ENCODE assay signal across 35 cellular contexts in the genomic region with DNA sequence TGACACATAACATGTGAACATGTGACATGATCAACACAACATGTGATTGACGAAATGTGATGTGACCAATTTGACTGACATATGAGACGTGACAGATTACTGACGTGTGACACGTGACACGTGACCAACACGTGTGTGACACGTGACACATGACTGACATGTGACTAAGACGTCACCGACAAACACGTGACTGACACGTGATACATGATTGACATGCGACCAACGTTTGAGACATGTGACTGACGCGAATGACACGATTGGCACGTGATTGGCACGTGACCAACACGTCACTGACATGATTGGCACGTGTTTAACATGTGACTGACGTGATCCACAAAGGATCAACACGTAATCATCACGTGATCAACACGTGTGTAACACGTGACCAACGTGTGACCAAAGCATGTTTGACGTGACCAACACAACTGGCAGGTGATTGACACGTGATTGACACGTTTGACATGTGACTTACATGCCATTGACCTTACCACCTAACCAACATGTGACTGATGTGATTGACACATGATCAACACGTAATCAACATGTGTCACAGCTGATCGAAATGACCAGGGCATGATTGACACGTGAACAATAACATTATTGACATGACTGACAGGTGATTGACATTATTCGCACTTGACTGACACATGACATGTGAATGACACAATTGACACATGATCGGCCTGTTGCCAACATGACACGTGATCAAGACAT. TPM values are rescaled to one million over a fixed set of nuclear protein-coding genes. Genes with fewer than 3 reads are reported as not detected.
DNase-seq lines count a peak whose midpoint lies in the region; ATAC-seq, FAIRE-seq and TF ChIP-seq lines count a peak whose summit lies in the region.
"Had no signal": no experiment of that assay in that cellular context is flagged by ENCODE, and none has a peak within 500 bp of the region (broad histone marks: within the 10 kb centered on the region; RNA-seq: fewer than 3 reads in every experiment).

No MANE protein-coding gene starts in this region.

- no peak overlapping the region for H2AFZ ChIP-seq in trophoblast cell (ENCODE audit: insufficient read depth, low read length, poor library complexity)

- H3K23ac ChIP-seq in trophoblast cell (ENCODE audit: low read length), result no peak overlapping the region

- TF ChIP-seq POLR2A in H54 (IDR thresholded peaks at IDR 0.05; ENCODE audit: low read depth, low read length), result 0 out of 2 replicates have a peak, but pooled peaks have one; percentile 14
- no peak for TF ChIP-seq POLR2A in erythroblast (IDR thresholded peaks at IDR 0.05; ENCODE audit: low read length)

- no peak for ATAC-seq in HG03432 (IDR thresholded peaks at IDR 0.05; ENCODE audit: unreplicated experiment)
- ATAC-seq: gastroesophageal sphincter; naive thymus-derived CD8-positive, alpha-beta T cell; Panc1 had no signal

- WGBS in trophoblast cell (ENCODE audit: extremely low coverage, insufficient coverage, insufficient read length), result no CpG with 5 or more reads among the region's 35 CpGs

- no peaks in the 10 kb centered on the region for H3K4me1 ChIP-seq in trophoblast cell (ENCODE audit: control insufficient read depth in 1 of 2, insufficient read depth in 2 of 2, low read length in 2 of 2)
- H3K4me1 ChIP-seq: BLaER1 treated with 17β-estradiol and CSF1 and Interleukin-3, amounts not matched to agents 10 nM and 100 nM; gastroesophageal sphincter; right atrium auricular region; spleen had no signal

- H2BK12ac ChIP-seq in trophoblast cell (ENCODE audit: low read length), result no peak overlapping the region

- H4K12ac ChIP-seq in trophoblast cell (ENCODE audit: low read depth, low read length), result no peak overlapping the region

- peaks cover 0 to 21% of the 10 kb centered on the region in 2 experiments for H3K36me3 ChIP-seq in trophoblast cell (ENCODE audit: control insufficient read depth in 1 of 2, insufficient read depth in 2 of 2, low read length in 2 of 2)
- H3K36me3 ChIP-seq: BLaER1 treated with 17β-estradiol and CSF1 and Interleukin-3, amounts not matched to agents 10 nM and 100 nM; esophagus squamous epithelium; ovary; right atrium auricular region; spleen; upper lobe of left lung; WERI-Rb-1 had no signal

- no peak overlapping the region for H3K4ac ChIP-seq in trophoblast cell (ENCODE audit: low read depth, low read length)

- H3K79me1 ChIP-seq in trophoblast cell (ENCODE audit: low read length), result no peaks in the 10 kb centered on the region

- in situ Hi-C loops in SK-MEL-5 (cut with HindIII; ENCODE audit: low pct_unique_long_range_greater_than_20kb, low sequenced_read_pairs), result no loop called here

- no peak overlapping the region for H2BK120ac ChIP-seq in trophoblast cell (ENCODE audit: insufficient read depth, low read length, poor library complexity)

- no peak overlapping the region for H3K27ac ChIP-seq in trophoblast cell (ENCODE audit: low read depth, low read length)
- H3K27ac ChIP-seq: BLaER1 treated with 17β-estradiol and CSF1 and Interleukin-3, amounts not matched to agents 10 nM and 100 nM; esophagus squamous epithelium; gastroesophageal sphincter; HL-60; ovary; right atrium auricular region; spleen; upper lobe of left lung; WERI-Rb-1 had no signal

- peaks cover 39% of the 10 kb centered on the region for H3K9me3 ChIP-seq in trophoblast cell (ENCODE audit: insufficient read depth, low read depth, low read length)
- H3K9me3 ChIP-seq: ovary had no signal

- H2BK5ac ChIP-seq in trophoblast cell (ENCODE audit: low read depth, low read length, poor library complexity), result no peak overlapping the region

- peak overlapping the region; percentile 32 for H3K4me3 ChIP-seq in trophoblast cell (ENCODE audit: low read depth, low read length)
- H3K4me3 ChIP-seq: BLaER1 treated with 17β-estradiol and CSF1 and Interleukin-3, amounts not matched to agents 10 nM and 100 nM; esophagus squamous epithelium; gastroesophageal sphincter; ovary; right atrium auricular region; spleen; upper lobe of left lung had no signal

- no peak overlapping the region for H2AK5ac ChIP-seq in trophoblast cell (ENCODE audit: low read length)

- H3K27me3 ChIP-seq in trophoblast cell (ENCODE audit: insufficient read depth, low read length), result no peaks in the 10 kb centered on the region
- H3K27me3 ChIP-seq: esophagus squamous epithelium, gastroesophageal sphincter, ovary, right atrium auricular region, spleen, upper lobe of left lung had no signal

- H4K8ac ChIP-seq in trophoblast cell (ENCODE audit: low read depth, low read length), result no peak overlapping the region

- no peak overlapping the region for H3K18ac ChIP-seq in trophoblast cell (ENCODE audit: low read length)

- H3K79me2 ChIP-seq in trophoblast cell (ENCODE audit: control insufficient read depth, insufficient read depth, low read length, poor library complexity), result no peaks in the 10 kb centered on the region

- no peak overlapping the region for H3K9ac ChIP-seq in trophoblast cell (ENCODE audit: low read length)
- H3K9ac ChIP-seq: BLaER1 treated with 17β-estradiol and CSF1 and Interleukin-3, amounts not matched to agents 10 nM and 100 nM had no signal

- H4K91ac ChIP-seq in trophoblast cell (ENCODE audit: low read depth, low read length), result no peak overlapping the region

- no peak overlapping the region for H3K4me2 ChIP-seq in trophoblast cell (ENCODE audit: low read length)
- H3K4me2 ChIP-seq: BLaER1 treated with 17β-estradiol and CSF1 and Interleukin-3, amounts not matched to agents 10 nM and 100 nM had no signal

- no peak overlapping the region for H3K14ac ChIP-seq in trophoblast cell (ENCODE audit: low read length)

- DNase-seq in H54 (ENCODE audit: insufficient read length, low spot score), result no peak
- DNase-seq in SK-MEL-5 (ENCODE audit: low read depth, low spot score), result peak; percentile 25
- peak; percentile 15 to 41 for DNase-seq in erythroblast (lab: John Stamatoyannopoulos, UW)
- DNase-seq in trophoblast cell, result no peak
- no peak for DNase-seq in H4 (ENCODE audit: low spot score)
- DNase-seq in NCI-H2107 (lab: John Stamatoyannopoulos, UW), result no peak
- DNase-seq: activated CD4-positive, alpha-beta T cell treated with anti-CD3 and anti-CD28 coated beads, Interleukin-2, amount 50 U/mL, for 1 hour; activated naive CD4-positive, alpha-beta T cell treated with anti-CD3 and anti-CD28 coated beads for 36 hours; COR-L47; DMS79 treated with DMSO at 0.1 percent for 48 hours; effector memory CD4-positive, alpha-beta T cell; esophagus squamous epithelium; HFFc6; hippocampal formation; midbrain; naive thymus-derived CD8-positive, alpha-beta T cell; NCI-H1048; NCI-H1694; NCI-H524 treated with DMSO at 0.1 percent for 48 hours; NK-92 treated with Interleukin-12 subunit alpha and Interleukin-12 subunit beta, amount 100 ng/mL, for 24 hours; SHP77; spleen; T-helper 9 cell; upper lobe of left lung; WERI-Rb-1 had no signal

- FAIRE-seq in H54 (lab: Jason Lieb, UNC), result no peak
- FAIRE-seq: colon, GM18507, islet of Langerhans had no signal

RNA-seq across cellular contexts. Expression of gene CRPPA, which starts 23.7 kb away (rescaled TPM):
- total RNA-seq in SK-MEL-5 (2014; rRNA removed; shearing (Covaris generic)), result 1.9 and 2.5 TPM in 2 replicates
- polyA plus RNA-seq in SK-MEL-5 (2015; cell fraction: cytosol; rRNA removed), result 0.69 and 1.4 TPM in 2 replicates
- polyA plus RNA-seq in SK-MEL-5 (2015; cell fraction: nucleus; rRNA removed), result 0.62 and 1.3 TPM in 2 replicates
- 0.75 and 0.94 TPM in 2 replicates for polyA plus RNA-seq in trophoblast cell (2013)
- 0.12 TPM in 1 of 2 replicates, not detected in the other for total RNA-seq in H4 (2014; rRNA removed; shearing (Covaris generic))

Comparison
In these comparisons a context has a peak if more than half of its experiments do, and no peak if none do; other contexts are left out.
1. DNase-seq: peak in SK-MEL-5 (single experiment) and erythroblast (2 of 2); none in H54 (single experiment), trophoblast cell (0 of 2), H4 (single experiment) and NCI-H2107 (single experiment).